21 cellular contexts compared by ENCODE assay signal in genomic region chr1:54865238-54866073, GRCh38. TPM values are rescaled to one million over a fixed set of nuclear protein-coding genes. Genes with fewer than 3 reads are reported as not detected.
DNase-seq lines count a peak whose midpoint lies in the region; ATAC-seq, FAIRE-seq and TF ChIP-seq lines count a peak whose summit lies in the region.
"Had no signal": no experiment of that assay in that cellular context is flagged by ENCODE, and none has a peak within 500 bp of the region (broad histone marks: within the 10 kb centered on the region; RNA-seq: fewer than 3 reads in every experiment).

No MANE protein-coding gene starts in this region.

- peak; percentile 77 for DNase-seq in Ammon's horn (ENCODE audit: low spot score)
- peak; percentile 40 for DNase-seq in RCC 7860 (ENCODE audit: low spot score)
- DNase-seq in kidney = no peak
- no peak for DNase-seq in amniotic stem cell (lab: John Stamatoyannopoulos, UW)
- no peak for DNase-seq in CD4-positive, alpha-beta T cell
- DNase-seq: activated CD4-positive, alpha-beta memory T cell treated with anti-CD3 and anti-CD28 coated beads, Interleukin-2, amount 10 ng/mL, durations not matched to agents 7 days and 5 days; activated T-cell treated with anti-CD3 and anti-CD28 coated beads, Interleukin-2, amount 50 U/mL, for 4 hours; cortex of kidney; DMS79; foreskin melanocyte; naive thymus-derived CD8-positive, alpha-beta T cell; NCI-H1436; SJCRH30; T-helper 17 cell had no signal

- CTCF ChIA-PET in CD4-positive, alpha-beta T cell (lab: Charles Lee) = no interaction called here

- H3K27me3 ChIP-seq in CD4-positive, alpha-beta T cell (ENCODE audit: control insufficient read depth, insufficient read depth, low read length) = no peaks in the 10 kb centered on the region
- H3K27me3 ChIP-seq: SJCRH30, tibial artery had no signal

- H3K4me3 Mint-ChIP-seq in nephron = peak overlapping the region in 1 of 3 experiments; percentile 41
- no peak overlapping the region for H3K4me3 Mint-ChIP-seq in CD4-positive, alpha-beta T cell
- H3K4me3 Mint-ChIP-seq: activated CD4-positive, alpha-beta memory T cell treated with anti-CD3 and anti-CD28 coated beads, Interleukin-2, amount 10 ng/mL, durations not matched to agents 7 days and 5 days; activated naive CD4-positive, alpha-beta T cell treated with anti-CD3 and anti-CD28 coated beads, Interleukin-2, amount 50 U/mL, for 24 hours; activated T-cell treated with anti-CD3 and anti-CD28 coated beads, Interleukin-2, amount 50 U/mL, for 4 hours; brain; CD14-positive monocyte; naive thymus-derived CD8-positive, alpha-beta T cell; T-helper 17 cell had no signal

- TF ChIP-seq CTCF in kidney (IDR thresholded peaks at IDR 0.05; ENCODE audit: borderline replicate concordance, extremely low read depth, insufficient read depth) (no peak), nephron (IDR thresholded peaks at IDR 0.05; ENCODE audit: unreplicated experiment in 3 of 3) (no peak)
- no peak for TF ChIP-seq CTCF in CD4-positive, alpha-beta T cell (IDR thresholded peaks at IDR 0.05)

- POLR2A ChIA-PET in CD4-positive, alpha-beta T cell (lab: Charles Lee) = no interaction called here

- H3K4me1 Mint-ChIP-seq in nephron = no peaks in the 10 kb centered on the region
- H3K4me1 Mint-ChIP-seq in CD4-positive, alpha-beta T cell (ENCODE audit: low read depth) = no peaks in the 10 kb centered on the region
- H3K4me1 Mint-ChIP-seq: activated naive CD4-positive, alpha-beta T cell treated with anti-CD3 and anti-CD28 coated beads, Interleukin-2, amount 50 U/mL, for 24 hours; brain had no signal

- intact Hi-C loops in kidney (cut with DNase I) = no loop called here
- intact Hi-C loops in CD4-positive, alpha-beta T cell (cut with DNase I, micrococcal nuclease) = no loop called here

- H3K36me3 ChIP-seq in kidney (ENCODE audit: control insufficient read depth in 1 of 2, insufficient read depth in 2 of 2, low read length in 2 of 2) = no peaks in the 10 kb centered on the region

- peak overlapping the region; percentile 2 to 71 for H3K27ac ChIP-seq in kidney (ENCODE audit: low read depth in 2 of 2, low read length in 2 of 2)
- no peak overlapping the region for H3K27ac ChIP-seq in CD4-positive, alpha-beta T cell (ENCODE audit: low read depth, low read length)
- H3K27ac ChIP-seq: SJCRH30, tibial artery had no signal

- H3K4me3 ChIP-seq in kidney (ENCODE audit: low read length in 2 of 2) = peak overlapping the region; percentile 39 to 67
- H3K4me3 ChIP-seq: SJCRH30, tibial artery had no signal

- no peaks in the 10 kb centered on the region for H3K9me3 ChIP-seq in kidney (ENCODE audit: control insufficient read depth in 1 of 2, low read length in 2 of 2)
- no peaks in the 10 kb centered on the region for H3K9me3 ChIP-seq in CD4-positive, alpha-beta T cell (ENCODE audit: control insufficient read depth, low read length)
- H3K9me3 ChIP-seq: SJCRH30, tibial artery had no signal

- no peaks in the 10 kb centered on the region for H3K27me3 Mint-ChIP-seq in nephron (ENCODE audit: low read depth)
- H3K27me3 Mint-ChIP-seq in CD4-positive, alpha-beta T cell = no peaks in the 10 kb centered on the region
- H3K27me3 Mint-ChIP-seq: activated CD4-positive, alpha-beta memory T cell treated with anti-CD3 and anti-CD28 coated beads, Interleukin-2, amount 10 ng/mL, durations not matched to agents 7 days and 5 days; activated naive CD4-positive, alpha-beta T cell treated with anti-CD3 and anti-CD28 coated beads, Interleukin-2, amount 50 U/mL, for 24 hours; naive thymus-derived CD8-positive, alpha-beta T cell; T-helper 17 cell had no signal

- ATAC-seq in GM19397 (IDR thresholded peaks at IDR 0.05; ENCODE audit: unreplicated experiment) (no peak), HG03097 (IDR thresholded peaks at IDR 0.05; ENCODE audit: low FRiP score, unreplicated experiment) (no peak)
- ATAC-seq in CD4-positive, alpha-beta T cell (ENCODE audit: poor library complexity) = no peak
- ATAC-seq: activated T-cell treated with anti-CD3 and anti-CD28 coated beads, Interleukin-2, amount 50 U/mL, for 4 hours; naive thymus-derived CD8-positive, alpha-beta T cell; T-helper 17 cell had no signal

- peak overlapping the region; percentile 7 to 78 (median 38) for H3K27ac Mint-ChIP-seq in nephron
- H3K27ac Mint-ChIP-seq in CD4-positive, alpha-beta T cell = no peak overlapping the region
- H3K27ac Mint-ChIP-seq: activated CD4-positive, alpha-beta memory T cell treated with anti-CD3 and anti-CD28 coated beads, Interleukin-2, amount 10 ng/mL, durations not matched to agents 7 days and 5 days; activated naive CD4-positive, alpha-beta T cell treated with anti-CD3 and anti-CD28 coated beads, Interleukin-2, amount 50 U/mL, for 24 hours had no signal

- peaks cover 16 to 34% of the 10 kb centered on the region in 2 donors for H3K4me1 ChIP-seq in kidney (ENCODE audit: control insufficient read depth in 1 of 2, insufficient read depth in 1 of 2, low read depth in 1 of 2, low read length in 2 of 2)
- H3K4me1 ChIP-seq: SJCRH30 had no signal

- no peaks in the 10 kb centered on the region for H3K9me3 Mint-ChIP-seq in nephron
- no peaks in the 10 kb centered on the region for H3K9me3 Mint-ChIP-seq in CD4-positive, alpha-beta T cell
- H3K9me3 Mint-ChIP-seq: activated CD4-positive, alpha-beta memory T cell treated with anti-CD3 and anti-CD28 coated beads, Interleukin-2, amount 10 ng/mL, durations not matched to agents 7 days and 5 days; activated naive CD4-positive, alpha-beta T cell treated with anti-CD3 and anti-CD28 coated beads, Interleukin-2, amount 50 U/mL, for 24 hours; activated T-cell treated with anti-CD3 and anti-CD28 coated beads, Interleukin-2, amount 50 U/mL, for 4 hours; brain; naive thymus-derived CD8-positive, alpha-beta T cell had no signal

- H3K9ac ChIP-seq in kidney (ENCODE audit: low read length in 2 of 2) = peak overlapping the region in 1 of 2 donors; percentile 62

- FAIRE-seq in RCC 7860 (lab: Jason Lieb, UNC) (no peak), kidney (lab: Jason Lieb, UNC) (no peak)

- peaks cover 64% of the 10 kb centered on the region for H3K36me3 Mint-ChIP-seq in nephron (ENCODE audit: low read depth)
- H3K36me3 Mint-ChIP-seq in CD4-positive, alpha-beta T cell (ENCODE audit: low read depth) = peaks cover 1% of the 10 kb centered on the region

RNA-seq across cellular contexts. Expression of gene DHCR24, which starts 21.5 kb away (rescaled TPM):
- total RNA-seq in kidney = 91.7 TPM
- polyA plus RNA-seq in kidney (ENCODE audit: insufficient read depth, low read depth, low replicate concordance) = 33.7 TPM
- total RNA-seq in CD4-positive, alpha-beta T cell = under 1 TPM; 0.34 to 0.55 TPM

Comparison
In these comparisons a context has a peak if more than half of its experiments do, and no peak if none do; other contexts are left out.
1. DNase-seq: peak in Ammon's horn (single experiment) and RCC 7860 (single experiment); none in kidney (single experiment), amniotic stem cell (single experiment) and CD4-positive, alpha-beta T cell (0 of 10).
2. RNA of gene DHCR24, which starts 21.5 kb away (total RNA-seq): 91.7 TPM in kidney (single experiment); 0.34 to 0.55 TPM in CD4-positive, alpha-beta T cell; every median in the first group is over 10 times any median in the second.